In the genomic region with DNA sequence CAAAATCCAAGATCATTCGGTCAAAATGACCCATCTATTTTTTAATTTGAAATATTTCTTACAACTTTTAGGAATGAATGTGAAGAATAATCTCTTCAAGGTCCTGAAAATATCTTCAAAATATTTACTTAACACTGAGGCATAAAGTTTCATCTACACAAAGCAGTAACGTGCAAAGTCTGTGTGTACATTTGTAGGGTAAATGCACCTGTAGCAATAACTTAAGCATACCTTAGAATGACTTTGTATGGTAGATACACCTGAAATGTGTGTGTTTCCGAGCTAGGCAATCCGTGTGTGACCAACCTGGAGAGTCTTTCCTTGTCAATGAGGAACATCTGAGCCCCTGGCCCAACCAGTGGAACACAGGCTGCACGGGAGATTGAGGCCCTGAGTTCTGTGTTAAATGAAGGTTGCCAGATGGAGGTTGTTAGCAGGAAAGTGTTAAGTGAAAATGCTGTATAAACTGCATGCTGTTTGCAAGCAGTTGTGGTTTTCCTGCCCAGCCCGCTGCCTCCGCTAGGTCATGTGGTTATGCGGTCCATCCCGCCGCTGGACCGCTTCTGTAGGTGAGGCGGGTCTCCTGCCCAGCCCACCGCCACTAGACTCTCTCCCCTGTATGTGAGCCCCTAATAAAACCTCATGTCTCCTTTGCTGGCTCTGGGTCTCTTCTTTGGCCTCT, we compare ENCODE assay signal across 1 cellular context.
TF ChIP-seq lines count a peak whose summit lies in the region.

No MANE protein-coding gene starts in this region.

TF ChIP-seq in GM23338, 12 proteins besides CTCF, POLR2A, EP300 and RAD21 (continued from another document):
- TF ChIP-seq, protein P1, sequence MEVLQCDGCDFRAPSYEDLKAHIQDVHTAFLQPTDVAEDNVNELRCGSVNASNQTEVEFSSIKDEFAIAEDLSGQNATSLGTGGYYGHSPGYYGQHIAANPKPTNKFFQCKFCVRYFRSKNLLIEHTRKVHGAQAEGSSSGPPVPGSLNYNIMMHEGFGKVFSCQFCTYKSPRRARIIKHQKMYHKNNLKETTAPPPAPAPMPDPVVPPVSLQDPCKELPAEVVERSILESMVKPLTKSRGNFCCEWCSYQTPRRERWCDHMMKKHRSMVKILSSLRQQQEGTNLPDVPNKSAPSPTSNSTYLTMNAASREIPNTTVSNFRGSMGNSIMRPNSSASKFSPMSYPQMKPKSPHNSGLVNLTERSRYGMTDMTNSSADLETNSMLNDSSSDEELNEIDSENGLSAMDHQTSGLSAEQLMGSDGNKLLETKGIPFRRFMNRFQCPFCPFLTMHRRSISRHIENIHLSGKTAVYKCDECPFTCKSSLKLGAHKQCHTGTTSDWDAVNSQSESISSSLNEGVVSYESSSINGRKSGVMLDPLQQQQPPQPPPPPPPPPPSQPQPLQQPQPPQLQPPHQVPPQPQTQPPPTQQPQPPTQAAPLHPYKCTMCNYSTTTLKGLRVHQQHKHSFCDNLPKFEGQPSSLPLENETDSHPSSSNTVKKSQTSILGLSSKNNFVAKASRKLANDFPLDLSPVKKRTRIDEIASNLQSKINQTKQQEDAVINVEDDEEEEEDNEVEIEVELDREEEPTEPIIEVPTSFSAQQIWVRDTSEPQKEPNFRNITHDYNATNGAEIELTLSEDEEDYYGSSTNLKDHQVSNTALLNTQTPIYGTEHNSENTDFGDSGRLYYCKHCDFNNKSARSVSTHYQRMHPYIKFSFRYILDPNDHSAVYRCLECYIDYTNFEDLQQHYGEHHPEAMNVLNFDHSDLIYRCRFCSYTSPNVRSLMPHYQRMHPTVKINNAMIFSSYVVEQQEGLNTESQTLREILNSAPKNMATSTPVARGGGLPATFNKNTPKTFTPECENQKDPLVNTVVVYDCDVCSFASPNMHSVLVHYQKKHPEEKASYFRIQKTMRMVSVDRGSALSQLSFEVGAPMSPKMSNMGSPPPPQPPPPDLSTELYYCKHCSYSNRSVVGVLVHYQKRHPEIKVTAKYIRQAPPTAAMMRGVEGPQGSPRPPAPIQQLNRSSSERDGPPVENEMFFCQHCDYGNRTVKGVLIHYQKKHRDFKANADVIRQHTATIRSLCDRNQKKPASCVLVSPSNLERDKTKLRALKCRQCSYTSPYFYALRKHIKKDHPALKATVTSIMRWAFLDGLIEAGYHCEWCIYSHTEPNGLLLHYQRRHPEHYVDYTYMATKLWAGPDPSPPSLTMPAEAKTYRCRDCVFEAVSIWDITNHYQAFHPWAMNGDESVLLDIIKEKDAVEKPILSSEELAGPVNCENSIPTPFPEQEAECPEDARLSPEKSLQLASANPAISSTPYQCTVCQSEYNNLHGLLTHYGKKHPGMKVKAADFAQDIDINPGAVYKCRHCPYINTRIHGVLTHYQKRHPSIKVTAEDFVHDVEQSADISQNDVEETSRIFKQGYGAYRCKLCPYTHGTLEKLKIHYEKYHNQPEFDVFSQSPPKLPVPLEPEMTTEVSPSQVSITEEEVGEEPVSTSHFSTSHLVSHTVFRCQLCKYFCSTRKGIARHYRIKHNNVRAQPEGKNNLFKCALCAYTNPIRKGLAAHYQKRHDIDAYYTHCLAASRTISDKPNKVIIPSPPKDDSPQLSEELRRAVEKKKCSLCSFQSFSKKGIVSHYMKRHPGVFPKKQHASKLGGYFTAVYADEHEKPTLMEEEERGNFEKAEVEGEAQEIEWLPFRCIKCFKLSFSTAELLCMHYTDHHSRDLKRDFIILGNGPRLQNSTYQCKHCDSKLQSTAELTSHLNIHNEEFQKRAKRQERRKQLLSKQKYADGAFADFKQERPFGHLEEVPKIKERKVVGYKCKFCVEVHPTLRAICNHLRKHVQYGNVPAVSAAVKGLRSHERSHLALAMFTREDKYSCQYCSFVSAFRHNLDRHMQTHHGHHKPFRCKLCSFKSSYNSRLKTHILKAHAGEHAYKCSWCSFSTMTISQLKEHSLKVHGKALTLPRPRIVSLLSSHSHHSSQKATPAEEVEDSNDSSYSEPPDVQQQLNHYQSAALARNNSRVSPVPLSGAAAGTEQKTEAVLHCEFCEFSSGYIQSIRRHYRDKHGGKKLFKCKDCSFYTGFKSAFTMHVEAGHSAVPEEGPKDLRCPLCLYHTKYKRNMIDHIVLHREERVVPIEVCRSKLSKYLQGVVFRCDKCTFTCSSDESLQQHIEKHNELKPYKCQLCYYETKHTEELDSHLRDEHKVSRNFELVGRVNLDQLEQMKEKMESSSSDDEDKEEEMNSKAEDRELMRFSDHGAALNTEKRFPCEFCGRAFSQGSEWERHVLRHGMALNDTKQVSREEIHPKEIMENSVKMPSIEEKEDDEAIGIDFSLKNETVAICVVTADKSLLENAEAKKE (CRISPR knock-in tag; IDR thresholded peaks at IDR 0.05), result no peak
- TF ChIP-seq ZNF114 (CRISPR knock-in tag; IDR thresholded peaks at IDR 0.05) (no peak), STAT1 (IDR thresholded peaks at IDR 0.05; ENCODE audit: unreplicated experiment) (no peak), CREB1 (CRISPR knock-in tag; IDR thresholded peaks at IDR 0.05; ENCODE audit: low read depth) (no peak), ZNF331 (CRISPR knock-in tag; IDR thresholded peaks at IDR 0.05; ENCODE audit: low read depth) (no peak), EZH2phosphoT487 (IDR thresholded peaks at IDR 0.05; ENCODE audit: unreplicated experiment) (no peak), JUNB (IDR thresholded peaks at IDR 0.05; ENCODE audit: unreplicated experiment) (no peak)
- TF ChIP-seq, protein P2, sequence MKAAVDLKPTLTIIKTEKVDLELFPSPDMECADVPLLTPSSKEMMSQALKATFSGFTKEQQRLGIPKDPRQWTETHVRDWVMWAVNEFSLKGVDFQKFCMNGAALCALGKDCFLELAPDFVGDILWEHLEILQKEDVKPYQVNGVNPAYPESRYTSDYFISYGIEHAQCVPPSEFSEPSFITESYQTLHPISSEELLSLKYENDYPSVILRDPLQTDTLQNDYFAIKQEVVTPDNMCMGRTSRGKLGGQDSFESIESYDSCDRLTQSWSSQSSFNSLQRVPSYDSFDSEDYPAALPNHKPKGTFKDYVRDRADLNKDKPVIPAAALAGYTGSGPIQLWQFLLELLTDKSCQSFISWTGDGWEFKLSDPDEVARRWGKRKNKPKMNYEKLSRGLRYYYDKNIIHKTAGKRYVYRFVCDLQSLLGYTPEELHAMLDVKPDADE (IDR thresholded peaks at IDR 0.05), result no peak
